17 cellular contexts compared by ENCODE assay signal in genomic region chr1:64961923-64962322, GRCh38. TPM values are rescaled to one million over a fixed set of nuclear protein-coding genes. Genes with fewer than 3 reads are reported as not detected.
DNase-seq lines count a peak whose midpoint lies in the region; ATAC-seq, FAIRE-seq and TF ChIP-seq lines count a peak whose summit lies in the region.
"Had no signal": no experiment of that assay in that cellular context is flagged by ENCODE, and none has a peak within 500 bp of the region (broad histone marks: within the 10 kb centered on the region; RNA-seq: fewer than 3 reads in every experiment).

No MANE protein-coding gene starts in this region.

- H3K27ac ChIP-seq in OCI-LY7 (ENCODE audit: low read depth, low read length, poor library complexity, severe bottlenecking), result peak overlapping the region; percentile 69
- H3K27ac ChIP-seq: suprapubic skin, WERI-Rb-1 had no signal

- intact Hi-C loops in OCI-LY7 (cut with micrococcal nuclease; ENCODE audit: unreplicated experiment), result loop anchor here (5.0 to 10.0 kb wide), 3 partner anchors 105 to 323 kb away; no protein-coding TSS in a partner anchor

- TF ChIP-seq CTCF in OCI-LY7 (conservative IDR thresholded peaks at IDR 0.05; ENCODE audit: low read length), result no peak

- no peak for DNase-seq in activated CD8-positive, alpha-beta memory T cell treated with anti-CD3 and anti-CD28 coated beads, Interleukin-2, amount 10 ng/mL, durations not matched to agents 7 days and 5 days
- DNase-seq in activated CD8-positive, alpha-beta memory T cell treated with anti-CD3 and anti-CD28 coated beads for 24 hours, result no peak
- DNase-seq in OCI-LY7 (ENCODE audit: low spot score) (no peak), H54 (ENCODE audit: insufficient read length, low spot score) (no peak), RKO (ENCODE audit: low spot score) (no peak)
- DNase-seq in central memory CD8-positive, alpha-beta T cell (ENCODE audit: low spot score in 2 of 2), result no peak
- DNase-seq in stimulated activated effector memory CD8-positive, alpha-beta T cell treated with anti-CD3 and anti-CD28 coated beads, Interleukin-12 subunit alpha, Interleukin-12 subunit beta, amount 100 ng/mL, for 72 hours (ENCODE audit: low spot score in 2 of 2), result no peak
- DNase-seq: Calu3; effector CD8-positive, alpha-beta T cell; NCI-H510A; PC-3; WERI-Rb-1 had no signal

- H4K20me1 ChIP-seq in OCI-LY7 (ENCODE audit: insufficient read depth, low read length), result peaks cover 43% of the 10 kb centered on the region

- no peaks in the 10 kb centered on the region for H3K9me3 ChIP-seq in OCI-LY7 (ENCODE audit: low read length)
- H3K9me3 ChIP-seq: suprapubic skin had no signal

- CTCF ChIA-PET in activated CD8-positive, alpha-beta memory T cell treated with anti-CD3 and anti-CD28 coated beads, Interleukin-2, amount 10 ng/mL, durations not matched to agents 7 days and 5 days (lab: Charles Lee), result interaction anchor here (0.7 to 2.0 kb wide), 12 partner anchors 8 to 134 kb away, joined by 3 to 5 read pairs (median 3); no protein-coding TSS in a partner anchor
- CTCF ChIA-PET in OCI-LY7 (lab: Charles Lee; ENCODE audit: unreplicated experiment), result interaction anchor here (0.8 to 1.1 kb wide), 3 partner anchors 82 to 112 kb away, joined by 3 to 4 read pairs (median 3); no protein-coding TSS in a partner anchor

- peaks cover 67% of the 10 kb centered on the region for H3K4me1 Mint-ChIP-seq in activated CD8-positive, alpha-beta memory T cell treated with anti-CD3 and anti-CD28 coated beads, Interleukin-2, amount 10 ng/mL, durations not matched to agents 7 days and 5 days
- peaks cover 60% of the 10 kb centered on the region for H3K4me1 Mint-ChIP-seq in central memory CD8-positive, alpha-beta T cell
- peaks cover 57% of the 10 kb centered on the region for H3K4me1 Mint-ChIP-seq in stimulated activated effector memory CD8-positive, alpha-beta T cell treated with anti-CD3 and anti-CD28 coated beads, Interleukin-12 subunit alpha, Interleukin-12 subunit beta, amount 100 ng/mL, for 72 hours

- peak overlapping the region; percentile 80 for H3K4me2 ChIP-seq in OCI-LY7 (ENCODE audit: low read length)

- POLR2A ChIA-PET in OCI-LY7 (lab: Charles Lee), result interaction anchor here (0.6 to 4.2 kb wide), 18 partner anchors 7 to 715 kb away, joined by 3 to 21 read pairs (median 4); no protein-coding TSS in a partner anchor

- TF ChIP-seq POLR2A in H54 (IDR thresholded peaks at IDR 0.05; ENCODE audit: low read depth, low read length), result no peak

- peak overlapping the region; percentile 58 for H3K4me3 Mint-ChIP-seq in activated CD8-positive, alpha-beta memory T cell treated with anti-CD3 and anti-CD28 coated beads, Interleukin-2, amount 10 ng/mL, durations not matched to agents 7 days and 5 days
- peak overlapping the region; percentile 94 for H3K4me3 Mint-ChIP-seq in central memory CD8-positive, alpha-beta T cell
- peak overlapping the region; percentile 86 for H3K4me3 Mint-ChIP-seq in stimulated activated effector memory CD8-positive, alpha-beta T cell treated with anti-CD3 and anti-CD28 coated beads, Interleukin-12 subunit alpha, Interleukin-12 subunit beta, amount 100 ng/mL, for 72 hours

- H3K36me3 ChIP-seq in OCI-LY7 (ENCODE audit: insufficient read depth, low read length), result no peaks in the 10 kb centered on the region
- H3K36me3 ChIP-seq: suprapubic skin, WERI-Rb-1 had no signal

- H3K27me3 Mint-ChIP-seq in activated CD8-positive, alpha-beta memory T cell treated with anti-CD3 and anti-CD28 coated beads, Interleukin-2, amount 10 ng/mL, durations not matched to agents 7 days and 5 days, result no peaks in the 10 kb centered on the region
- no peaks in the 10 kb centered on the region for H3K27me3 Mint-ChIP-seq in central memory CD8-positive, alpha-beta T cell

- H3K9me3 Mint-ChIP-seq in activated CD8-positive, alpha-beta memory T cell treated with anti-CD3 and anti-CD28 coated beads, Interleukin-2, amount 10 ng/mL, durations not matched to agents 7 days and 5 days (ENCODE audit: low read depth), result no peaks in the 10 kb centered on the region
- H3K9me3 Mint-ChIP-seq in central memory CD8-positive, alpha-beta T cell, result no peaks in the 10 kb centered on the region
- H3K9me3 Mint-ChIP-seq in stimulated activated effector memory CD8-positive, alpha-beta T cell treated with anti-CD3 and anti-CD28 coated beads, Interleukin-12 subunit alpha, Interleukin-12 subunit beta, amount 100 ng/mL, for 72 hours, result no peaks in the 10 kb centered on the region
- H3K9me3 Mint-ChIP-seq: brain had no signal

- no peak overlapping the region for H2AFZ ChIP-seq in OCI-LY7 (ENCODE audit: low read length)

- H3K4me1 ChIP-seq in OCI-LY7 (ENCODE audit: insufficient read depth, low read length, poor library complexity, severe bottlenecking), result peaks cover 82% of the 10 kb centered on the region

- peaks cover 82% of the 10 kb centered on the region for H3K79me2 ChIP-seq in OCI-LY7 (ENCODE audit: insufficient read depth, low read depth, low read length)

- no peak for ATAC-seq in activated CD8-positive, alpha-beta memory T cell treated with anti-CD3 and anti-CD28 coated beads, Interleukin-2, amount 10 ng/mL, durations not matched to agents 7 days and 5 days
- no peak for ATAC-seq in central memory CD8-positive, alpha-beta T cell (replicated peaks; ENCODE audit: extremely low read depth, poor library complexity, severe bottlenecking)
- ATAC-seq in stimulated activated effector memory CD8-positive, alpha-beta T cell treated with anti-CD3 and anti-CD28 coated beads, Interleukin-12 subunit alpha, Interleukin-12 subunit beta, amount 100 ng/mL, for 72 hours, result no peak
- ATAC-seq in GM19395 (IDR thresholded peaks at IDR 0.05; ENCODE audit: unreplicated experiment), result no peak
- ATAC-seq: left colon, PC-3 had no signal

- H3K9me2 ChIP-seq in OCI-LY7 (ENCODE audit: insufficient read depth, low read length), result no peaks in the 10 kb centered on the region

- peak overlapping the region; percentile 85 for H3K27ac Mint-ChIP-seq in activated CD8-positive, alpha-beta memory T cell treated with anti-CD3 and anti-CD28 coated beads, Interleukin-2, amount 10 ng/mL, durations not matched to agents 7 days and 5 days
- H3K27ac Mint-ChIP-seq in central memory CD8-positive, alpha-beta T cell (ENCODE audit: low read depth), result peak overlapping the region; percentile 64
- peak overlapping the region; percentile 40 for H3K27ac Mint-ChIP-seq in stimulated activated effector memory CD8-positive, alpha-beta T cell treated with anti-CD3 and anti-CD28 coated beads, Interleukin-12 subunit alpha, Interleukin-12 subunit beta, amount 100 ng/mL, for 72 hours
- H3K27ac Mint-ChIP-seq: progenitor cell of endocrine pancreas had no signal

- peaks cover 12% of the 10 kb centered on the region for H3K36me3 Mint-ChIP-seq in activated CD8-positive, alpha-beta memory T cell treated with anti-CD3 and anti-CD28 coated beads, Interleukin-2, amount 10 ng/mL, durations not matched to agents 7 days and 5 days
- H3K36me3 Mint-ChIP-seq in central memory CD8-positive, alpha-beta T cell (ENCODE audit: insufficient read depth), result peaks cover 21% of the 10 kb centered on the region
- H3K36me3 Mint-ChIP-seq in stimulated activated effector memory CD8-positive, alpha-beta T cell treated with anti-CD3 and anti-CD28 coated beads, Interleukin-12 subunit alpha, Interleukin-12 subunit beta, amount 100 ng/mL, for 72 hours, result peaks cover 33% of the 10 kb centered on the region

- BruUV-seq in OCI-LY7 (replicated peaks; lab: Mats Ljungman, UMichigan), result no TSS peak

- FAIRE-seq in H54 (lab: Jason Lieb, UNC), result no peak

- H3K4me3 ChIP-seq in OCI-LY7 (ENCODE audit: low read depth, low read length, poor library complexity, severe bottlenecking), result peak overlapping the region; percentile 83
- H3K4me3 ChIP-seq: suprapubic skin had no signal

RNA-seq across cellular contexts. Expression of gene JAK1, which starts 4.4 kb away (rescaled TPM):
- total RNA-seq in activated CD8-positive, alpha-beta memory T cell treated with anti-CD3 and anti-CD28 coated beads, Interleukin-2, amount 10 ng/mL, durations not matched to agents 7 days and 5 days, result 100 to 1,000 TPM; 166 to 173 TPM
- total RNA-seq in OCI-LY7 (2014; rRNA removed; shearing (Covaris generic)), result 66.9 and 72.6 TPM in 2 replicates
- 86.8 and 106 TPM in 2 replicates for total RNA-seq in OCI-LY7 (2022)
